Comparison of ENCODE assay signal across 5 cellular contexts in genomic region chr20:2504803-2505202, GRCh38. TPM values are rescaled to one million over a fixed set of nuclear protein-coding genes. Genes with fewer than 3 reads are reported as not detected.
"Had no signal": no experiment of that assay in that cellular context is flagged by ENCODE, and none has a peak within 500 bp of the region (broad histone marks: within the 10 kb centered on the region; RNA-seq: fewer than 3 reads in every experiment).

No MANE protein-coding gene starts in this region.

RNA-seq across cellular contexts. Expression of gene TMC2, which starts 31.6 kb away (rescaled TPM):
- total RNA-seq: HepG2, HT-29, HT1080, IMR-90 had no signal
- polyA plus RNA-seq: HepG2, IgD-negative memory B cell, IMR-90 had no signal
